ENCODE assay signal across 9 cellular contexts in the genomic region with DNA sequence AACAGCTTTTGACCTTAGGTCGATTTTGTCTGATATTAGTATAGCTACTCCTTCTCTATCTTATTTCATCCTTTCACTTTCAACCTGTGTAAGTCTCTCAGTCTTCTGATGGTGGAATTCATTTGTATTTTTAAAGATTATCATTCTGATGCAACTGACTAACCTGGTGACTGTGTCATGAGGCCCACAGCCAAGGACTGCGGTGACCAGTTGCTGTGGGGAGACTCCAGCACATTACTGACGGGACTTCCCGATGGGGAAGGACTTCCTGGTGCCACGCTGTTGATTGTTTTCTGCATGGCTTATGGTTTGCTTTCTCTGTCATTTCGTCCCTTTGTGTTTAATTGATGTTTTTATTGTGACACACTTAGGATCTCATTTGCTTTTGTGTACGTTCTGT. TPM values are rescaled to one million over a fixed set of nuclear protein-coding genes. Genes with fewer than 3 reads are reported as not detected.
A peak's percentile ranks its signal among the peaks of the same experiment; 100 is the strongest.
DNase-seq lines count a peak whose midpoint lies in the region; ATAC-seq lines count a peak whose summit lies in the region.
"Had no signal": no experiment of that assay in that cellular context is flagged by ENCODE, and none has a peak within 500 bp of the region (broad histone marks: within the 10 kb centered on the region; RNA-seq: fewer than 3 reads in every experiment).

No MANE protein-coding gene starts in this region.

- peaks cover 6% of the 10 kb centered on the region for H3K36me3 Mint-ChIP-seq in activated CD8-positive, alpha-beta memory T cell treated with anti-CD3 and anti-CD28 coated beads, Interleukin-2, amount 10 ng/mL, durations not matched to agents 7 days and 5 days
- H3K36me3 Mint-ChIP-seq in activated T-cell treated with anti-CD3 and anti-CD28 coated beads, Interleukin-2, amount 50 U/mL, for 72 hours (ENCODE audit: insufficient read depth in 2 of 2), result peaks cover 10 to 19% of the 10 kb centered on the region in 2 donors

- H3K9me3 Mint-ChIP-seq in activated CD8-positive, alpha-beta memory T cell treated with anti-CD3 and anti-CD28 coated beads, Interleukin-2, amount 10 ng/mL, durations not matched to agents 7 days and 5 days (ENCODE audit: low read depth), result peaks cover 2% of the 10 kb centered on the region
- peaks cover 0 to 2% of the 10 kb centered on the region in 2 donors for H3K9me3 Mint-ChIP-seq in activated T-cell treated with anti-CD3 and anti-CD28 coated beads, Interleukin-2, amount 50 U/mL, for 72 hours

- H3K4me3 Mint-ChIP-seq in activated CD8-positive, alpha-beta memory T cell treated with anti-CD3 and anti-CD28 coated beads, Interleukin-2, amount 10 ng/mL, durations not matched to agents 7 days and 5 days, result peak overlapping the region; percentile 60
- H3K4me3 Mint-ChIP-seq in activated T-cell treated with anti-CD3 and anti-CD28 coated beads, Interleukin-2, amount 50 U/mL, for 72 hours, result peak overlapping the region; percentile 62 to 85

- peak; percentile 81 for DNase-seq in activated CD8-positive, alpha-beta memory T cell treated with anti-CD3 and anti-CD28 coated beads, Interleukin-2, amount 10 ng/mL, durations not matched to agents 7 days and 5 days
- no peak for DNase-seq in activated CD8-positive, alpha-beta memory T cell treated with anti-CD3 and anti-CD28 coated beads, Interleukin-2, amount 50 U/mL, for 4 hours
- DNase-seq in activated T-cell treated with anti-CD3 and anti-CD28 coated beads, Interleukin-2, amount 50 U/mL, for 72 hours, result peak; percentile 69 to 77
- DNase-seq in stimulated activated CD8-positive, alpha-beta memory T cell treated with anti-CD3 and anti-CD28 coated beads, Interleukin-15, amount 100 ng/mL, for 48 hours (ENCODE audit: low read depth in 2 of 2), result peak; percentile 38 to 57
- DNase-seq in NCI-H1092 treated with DMSO at 0.1 percent for 48 hours (lab: John Stamatoyannopoulos, UW), result no peak
- DNase-seq in NK-92 treated with Interleukin-12 subunit alpha and Interleukin-12 subunit beta, amount 100 ng/mL, for 24 hours (lab: John Stamatoyannopoulos, UW), result no peak
- DNase-seq: right cardiac atrium had no signal

- peak; percentile 86 for ATAC-seq in activated CD8-positive, alpha-beta memory T cell treated with anti-CD3 and anti-CD28 coated beads, Interleukin-2, amount 10 ng/mL, durations not matched to agents 7 days and 5 days
- ATAC-seq in HG02973 (IDR thresholded peaks at IDR 0.05; ENCODE audit: unreplicated experiment) (peak; percentile 79), GM18909 (IDR thresholded peaks at IDR 0.05; ENCODE audit: poor library complexity, unreplicated experiment) (no peak)
- ATAC-seq in activated T-cell treated with anti-CD3 and anti-CD28 coated beads, Interleukin-2, amount 50 U/mL, for 72 hours (replicated peaks in 1 of 2), result peak; percentile 94 to 98

- CTCF ChIA-PET in activated CD8-positive, alpha-beta memory T cell treated with anti-CD3 and anti-CD28 coated beads, Interleukin-2, amount 10 ng/mL, durations not matched to agents 7 days and 5 days (lab: Charles Lee), result interaction anchor here (0.7 to 2.0 kb wide), 11 partner anchors 8 to 425 kb away, joined by 3 to 8 read pairs (median 4); no protein-coding TSS in a partner anchor

- H3K4me1 Mint-ChIP-seq in activated CD8-positive, alpha-beta memory T cell treated with anti-CD3 and anti-CD28 coated beads, Interleukin-2, amount 10 ng/mL, durations not matched to agents 7 days and 5 days, result peaks cover 17% of the 10 kb centered on the region
- H3K4me1 Mint-ChIP-seq in activated T-cell treated with anti-CD3 and anti-CD28 coated beads, Interleukin-2, amount 50 U/mL, for 72 hours (ENCODE audit: low read depth), result peaks cover 38% of the 10 kb centered on the region

- peak overlapping the region; percentile 81 for H3K27ac Mint-ChIP-seq in activated CD8-positive, alpha-beta memory T cell treated with anti-CD3 and anti-CD28 coated beads, Interleukin-2, amount 10 ng/mL, durations not matched to agents 7 days and 5 days
- H3K27ac Mint-ChIP-seq in activated T-cell treated with anti-CD3 and anti-CD28 coated beads, Interleukin-2, amount 50 U/mL, for 72 hours, result peak overlapping the region; percentile 84

- H3K27me3 Mint-ChIP-seq in activated CD8-positive, alpha-beta memory T cell treated with anti-CD3 and anti-CD28 coated beads, Interleukin-2, amount 10 ng/mL, durations not matched to agents 7 days and 5 days, result no peaks in the 10 kb centered on the region
- no peaks in the 10 kb centered on the region for H3K27me3 Mint-ChIP-seq in activated T-cell treated with anti-CD3 and anti-CD28 coated beads, Interleukin-2, amount 50 U/mL, for 72 hours (ENCODE audit: low read depth)

RNA-seq across cellular contexts. Expression of gene RMI2, which starts 34.2 kb away (rescaled TPM):
- 10 to 100 TPM; 65.9 to 70.4 TPM for total RNA-seq in activated CD8-positive, alpha-beta memory T cell treated with anti-CD3 and anti-CD28 coated beads, Interleukin-2, amount 10 ng/mL, durations not matched to agents 7 days and 5 days
- 100 to 1,000 TPM; 105 to 119 TPM for total RNA-seq in activated T-cell treated with anti-CD3 and anti-CD28 coated beads, Interleukin-2, amount 50 U/mL, for 72 hours

Comparison
In these comparisons a context has a peak if more than half of its experiments do, and no peak if none do; other contexts are left out.
1. DNase-seq: peak in activated CD8-positive, alpha-beta memory T cell treated with anti-CD3 and anti-CD28 coated beads, Interleukin-2, amount 10 ng/mL, durations not matched to agents 7 days and 5 days (single experiment), activated T-cell treated with anti-CD3 and anti-CD28 coated beads, Interleukin-2, amount 50 U/mL, for 72 hours (2 of 2) and stimulated activated CD8-positive, alpha-beta memory T cell treated with anti-CD3 and anti-CD28 coated beads, Interleukin-15, amount 100 ng/mL, for 48 hours (2 of 2); none in activated CD8-positive, alpha-beta memory T cell treated with anti-CD3 and anti-CD28 coated beads, Interleukin-2, amount 50 U/mL, for 4 hours (single experiment), NCI-H1092 treated with DMSO at 0.1 percent for 48 hours (single experiment) and NK-92 treated with Interleukin-12 subunit alpha and Interleukin-12 subunit beta, amount 100 ng/mL, for 24 hours (single experiment).